ENCODE assay signal across 8 cellular contexts in genomic region chr14:72104011-72104613, GRCh38.
DNase-seq lines count a peak whose midpoint lies in the region; ATAC-seq and TF ChIP-seq lines count a peak whose summit lies in the region.

No MANE protein-coding gene starts in this region.

- no peak overlapping the region for H3K4me3 Mint-ChIP-seq in effector memory CD8-positive, alpha-beta T cell

- TF ChIP-seq CTCF in GM13976 (IDR thresholded peaks at IDR 0.05; ENCODE audit: borderline replicate concordance, control extremely low read depth, extremely low read depth, insufficient read depth, missing control alignments) (peak; percentile 65), SK-N-SH (IDR thresholded peaks at IDR 0.05) (peak; percentile 74), ovary (IDR thresholded peaks at IDR 0.05) (no peak)

- CTCF ChIA-PET in SK-N-SH (lab: Yijun Ruan, JAX), result interaction anchor here (0.7 to 2.3 kb wide), 9 partner anchors 12 to 142 kb away, joined by 3 to 6 read pairs (median 3); no protein-coding TSS in a partner anchor

- H3K27ac ChIP-seq in SK-N-SH (ENCODE audit: low read depth in 2 of 2, low read length in 1 of 2) (no peak overlapping the region), ovary (no peak overlapping the region)

- peak; percentile 28 for DNase-seq in ACHN
- peak; percentile 30 for DNase-seq in GM13976 (ENCODE audit: low spot score)
- DNase-seq in SK-N-SH, result peak; percentile 36
- peak in 2 of 3 experiments; percentile 10 for DNase-seq in effector memory CD8-positive, alpha-beta T cell
- peak; percentile 3 to 29 for DNase-seq in stimulated activated CD4-positive, alpha-beta T cell treated with anti-CD3 and anti-CD28 coated beads, Interleukin-1b, Interleukin-23, amount 100 ng/mL, for 4 hours (ENCODE audit: low read depth in 2 of 2)
- no peak for DNase-seq in ovary

- no peaks in the 10 kb centered on the region for H4K20me1 ChIP-seq in SK-N-SH (ENCODE audit: insufficient read depth)

- TF ChIP-seq RAD21 in SK-N-SH (IDR thresholded peaks at IDR 0.05; ENCODE audit: low read length), result 0 out of 2 replicates have a peak, but pooled peaks have one; percentile 20

- peaks cover 34 to 53% of the 10 kb centered on the region in 2 donors for H3K27me3 Mint-ChIP-seq in effector memory CD8-positive, alpha-beta T cell

- ATAC-seq in effector memory CD8-positive, alpha-beta T cell (replicated peaks), result peak; percentile 27
- no peak for ATAC-seq in GM21786 (IDR thresholded peaks at IDR 0.05; ENCODE audit: unreplicated experiment)
- no peak for ATAC-seq in HG02840 (IDR thresholded peaks at IDR 0.05; ENCODE audit: low FRiP score, unreplicated experiment)

- POLR2A ChIA-PET in SK-N-SH (lab: Yijun Ruan, JAX), result no interaction called here

- H3K79me2 ChIP-seq in SK-N-SH (ENCODE audit: insufficient read depth), result no peaks in the 10 kb centered on the region

- H3K36me3 ChIP-seq in SK-N-SH (replicated peaks in 1 of 2; ENCODE audit: control insufficient read depth in 1 of 2, insufficient read depth in 2 of 2, low read length in 1 of 2) (no peaks in the 10 kb centered on the region), ovary (no peaks in the 10 kb centered on the region)

- H3K9me3 ChIP-seq in SK-N-SH (no peaks in the 10 kb centered on the region; the same call in 1 of the 2 replicates), ovary (no peaks in the 10 kb centered on the region)

- H3K4me2 ChIP-seq in SK-N-SH, result no peak overlapping the region

- H3K9ac ChIP-seq in SK-N-SH, result no peak overlapping the region

- H3K4me1 ChIP-seq in SK-N-SH (ENCODE audit: control insufficient read depth in 1 of 2, insufficient read depth in 2 of 2, low read depth in 1 of 2, low read length in 1 of 2) (no peaks in the 10 kb centered on the region), ovary (ENCODE audit: insufficient read depth) (no peaks in the 10 kb centered on the region)

- peaks cover 0 to 3% of the 10 kb centered on the region in 2 donors for H3K4me1 Mint-ChIP-seq in effector memory CD8-positive, alpha-beta T cell (ENCODE audit: low read depth in 2 of 2)

- no peaks in the 10 kb centered on the region for H3F3A ChIP-seq in SK-N-SH (replicated peaks; ENCODE audit: insufficient read depth)

- no peaks in the 10 kb centered on the region for H3K36me3 Mint-ChIP-seq in effector memory CD8-positive, alpha-beta T cell (ENCODE audit: insufficient read depth)

- H3K9me3 Mint-ChIP-seq in effector memory CD8-positive, alpha-beta T cell, result no peaks in the 10 kb centered on the region

- H3K27ac Mint-ChIP-seq in effector memory CD8-positive, alpha-beta T cell, result no peak overlapping the region

- no peak for TF ChIP-seq POLR2A in ovary (IDR thresholded peaks at IDR 0.05)

- TF ChIP-seq EP300 in SK-N-SH (IDR thresholded peaks at IDR 0.05; ENCODE audit: borderline replicate concordance in 1 of 2, low read depth in 1 of 2, low read length in 1 of 2), result no peak
- no peak for TF ChIP-seq EP300 in ovary (IDR thresholded peaks at IDR 0.05)

- intact Hi-C loops in ovary (cut with DNase I), result no loop called here

- peak overlapping the region in 1 of 2 experiments; percentile 37; a peak in 1 of 4 replicates for H3K4me3 ChIP-seq in SK-N-SH (ENCODE audit: low read depth in 2 of 2, low read length in 1 of 2)
- H3K4me3 ChIP-seq in ovary, result no peak overlapping the region

- 4% methylated on average over 12 of the region's 12 CpGs for WGBS in SK-N-SH (ENCODE audit: low lambda C conversion rate)
- 41 to 54% (median 42%) methylated on average over 12 of the region's 12 CpGs for WGBS in ovary, 3 donors

- H3K9me2 ChIP-seq in SK-N-SH, result no peaks in the 10 kb centered on the region

- H2AFZ ChIP-seq in SK-N-SH (ENCODE audit: low read depth), result no peak overlapping the region

- peaks cover under 1% of the 10 kb centered on the region; the same call in 1 of the 2 replicates for H3K27me3 ChIP-seq in SK-N-SH (ENCODE audit: insufficient read depth)
- H3K27me3 ChIP-seq in ovary, result no peaks in the 10 kb centered on the region

- in situ Hi-C loops in ACHN (cut with HindIII; ENCODE audit: low pct_ligation_motif_present, low pct_unique_long_range_greater_than_20kb, low sequenced_read_pairs), result no loop called here
- in situ Hi-C loops in GM13976 (cut with MboI; ENCODE audit: low sequenced_read_pairs, unreplicated experiment), result no loop called here

TF ChIP-seq in SK-N-SH, 30 proteins besides CTCF, POLR2A, EP300 and RAD21:
- no peak for TF ChIP-seq FOXJ3 (CRISPR knock-in tag; IDR thresholded peaks at IDR 0.05)
- TF ChIP-seq SMC3 (IDR thresholded peaks at IDR 0.05; ENCODE audit: low read depth, low read length), result no peak
- no peak for TF ChIP-seq RCOR1 (IDR thresholded peaks at IDR 0.05; ENCODE audit: low read length)
TF ChIP-seq in SK-N-SH: peak in this region for 0.

Comparison
In these comparisons a context has a peak if more than half of its experiments do, and no peak if none do; other contexts are left out.
1. DNase-seq: peak in ACHN (single experiment), GM13976 (single experiment), SK-N-SH (single experiment), effector memory CD8-positive, alpha-beta T cell (2 of 3) and stimulated activated CD4-positive, alpha-beta T cell treated with anti-CD3 and anti-CD28 coated beads, Interleukin-1b, Interleukin-23, amount 100 ng/mL, for 4 hours (2 of 2); none in ovary (0 of 5).
2. CTCF ChIP-seq: peak in GM13976 (single experiment) and SK-N-SH (single experiment); none in ovary (0 of 3).